Comparison of ENCODE assay signal across 8 cellular contexts in genomic region chr19:36245210-36246005, GRCh38. TPM values are rescaled to one million over a fixed set of nuclear protein-coding genes. Genes with fewer than 3 reads are reported as not detected.
A peak's percentile ranks its signal among the peaks of the same experiment; 100 is the strongest.
DNase-seq lines count a peak whose midpoint lies in the region; ATAC-seq and TF ChIP-seq lines count a peak whose summit lies in the region.

No MANE protein-coding gene starts in this region.

- peak overlapping the region; percentile 43 to 57 for H3K4me3 ChIP-seq in duodenal mucosa (ENCODE audit: low read depth in 1 of 2, low read length in 2 of 2)
- H3K4me3 ChIP-seq in lower lobe of right lung = peak overlapping the region; percentile 44

- peaks cover 3% of the 10 kb centered on the region for H3K36me3 Mint-ChIP-seq in type B pancreatic cell
- peaks cover 7% of the 10 kb centered on the region for H3K36me3 Mint-ChIP-seq in stimulated activated memory B cell treated with anti-CD40 and anti-IgM and Interleukin-4, amounts not matched to agents 10 μg/mL and 1 μg/mL and 100 μg/mL, for 72 hours

- H3K9ac ChIP-seq in duodenal mucosa (ENCODE audit: low read depth in 1 of 2, low read length in 2 of 2) = no peak overlapping the region

- H3K4me1 Mint-ChIP-seq in type B pancreatic cell (ENCODE audit: unreplicated experiment) = peaks cover 3% of the 10 kb centered on the region
- peaks cover 4% of the 10 kb centered on the region for H3K4me1 Mint-ChIP-seq in stimulated activated memory B cell treated with anti-CD40 and anti-IgM and Interleukin-4, amounts not matched to agents 10 μg/mL and 1 μg/mL and 100 μg/mL, for 72 hours

- ATAC-seq in lower lobe of right lung = peak; percentile 21 to 34
- no peak for ATAC-seq in stimulated activated memory B cell treated with anti-CD40 and anti-IgM and Interleukin-4, amounts not matched to agents 10 μg/mL and 1 μg/mL and 100 μg/mL, for 72 hours
- no peak for ATAC-seq in GM19463 (IDR thresholded peaks at IDR 0.05; ENCODE audit: unreplicated experiment)

- peaks cover 21 to 33% of the 10 kb centered on the region in 2 donors for H3K9me3 ChIP-seq in duodenal mucosa (ENCODE audit: control insufficient read depth in 1 of 2, low read length in 2 of 2)
- H3K9me3 ChIP-seq in lower lobe of right lung = peaks cover 22% of the 10 kb centered on the region

- no peak for TF ChIP-seq CTCF in lower lobe of right lung (IDR thresholded peaks at IDR 0.05)
- TF ChIP-seq CTCF in type B pancreatic cell (conservative IDR thresholded peaks at IDR 0.05) = peak; percentile 32

- intact Hi-C loops in lower lobe of right lung (cut with DNase I) = no loop called here

- H3K27ac Mint-ChIP-seq in type B pancreatic cell = no peak overlapping the region
- no peak overlapping the region for H3K27ac Mint-ChIP-seq in stimulated activated memory B cell treated with anti-CD40 and anti-IgM and Interleukin-4, amounts not matched to agents 10 μg/mL and 1 μg/mL and 100 μg/mL, for 72 hours

- no peaks in the 10 kb centered on the region for H3K4me1 ChIP-seq in duodenal mucosa (ENCODE audit: control insufficient read depth in 1 of 2, insufficient read depth in 2 of 2, low read length in 2 of 2)
- H3K4me1 ChIP-seq in lower lobe of right lung = no peaks in the 10 kb centered on the region

- peak overlapping the region; percentile 84 for H3K4me3 Mint-ChIP-seq in type B pancreatic cell
- no peak overlapping the region for H3K4me3 Mint-ChIP-seq in stimulated activated memory B cell treated with anti-CD40 and anti-IgM and Interleukin-4, amounts not matched to agents 10 μg/mL and 1 μg/mL and 100 μg/mL, for 72 hours

- H3K27ac ChIP-seq in duodenal mucosa (ENCODE audit: low read depth, low read length) (no peak overlapping the region), lower lobe of right lung (no peak overlapping the region)

- no peaks in the 10 kb centered on the region for H3K36me3 ChIP-seq in duodenal mucosa (ENCODE audit: control insufficient read depth in 1 of 2, insufficient read depth in 2 of 2, low read length in 2 of 2)
- H3K36me3 ChIP-seq in lower lobe of right lung = no peaks in the 10 kb centered on the region

- DNase-seq in NCI-H1417 (lab: John Stamatoyannopoulos, UW) = peak; percentile 26 to 55 (median 50)
- DNase-seq in NCI-H1417 treated with DMSO at 0.1 percent for 48 hours (lab: John Stamatoyannopoulos, UW) = no peak
- DNase-seq in lower lobe of right lung = no peak
- DNase-seq in type B pancreatic cell (ENCODE audit: extremely low spot score, unreplicated experiment) = no peak
- DNase-seq in stimulated activated CD4-positive, alpha-beta T cell treated with anti-CD3 and anti-CD28 coated beads, Interleukin-1b, Interleukin-23, amount 100 ng/mL, for 48 hours = no peak

- H3K9me3 Mint-ChIP-seq in type B pancreatic cell = no peaks in the 10 kb centered on the region
- peaks cover 11% of the 10 kb centered on the region for H3K9me3 Mint-ChIP-seq in stimulated activated memory B cell treated with anti-CD40 and anti-IgM and Interleukin-4, amounts not matched to agents 10 μg/mL and 1 μg/mL and 100 μg/mL, for 72 hours

- H3K27me3 ChIP-seq in duodenal mucosa (ENCODE audit: control insufficient read depth in 1 of 2, insufficient read depth in 2 of 2, low read length in 2 of 2) (no peaks in the 10 kb centered on the region), lower lobe of right lung (ENCODE audit: low read depth) (no peaks in the 10 kb centered on the region)

- peaks cover 22% of the 10 kb centered on the region for H3K27me3 Mint-ChIP-seq in type B pancreatic cell
- peaks cover 15% of the 10 kb centered on the region for H3K27me3 Mint-ChIP-seq in stimulated activated memory B cell treated with anti-CD40 and anti-IgM and Interleukin-4, amounts not matched to agents 10 μg/mL and 1 μg/mL and 100 μg/mL, for 72 hours

RNA-seq across cellular contexts. Expression of gene ZNF146, which starts 30.5 kb away (rescaled TPM):
- total RNA-seq in lower lobe of right lung (37.3 TPM), type B pancreatic cell (ENCODE audit: low replicate concordance) (92.6 and 110 TPM in 2 replicates)

RNA-seq across cellular contexts. Expression of gene ZNF565, which starts 30.9 kb away (rescaled TPM):
- 3.7 TPM for total RNA-seq in lower lobe of right lung
- total RNA-seq in type B pancreatic cell (ENCODE audit: low replicate concordance) = 5.6 and 6.8 TPM in 2 replicates

Comparison
In these comparisons a context has a peak if more than half of its experiments do, and no peak if none do; other contexts are left out.
1. DNase-seq: peak in NCI-H1417 (3 of 3); none in NCI-H1417 treated with DMSO at 0.1 percent for 48 hours (single experiment), lower lobe of right lung (single experiment), type B pancreatic cell (single experiment) and stimulated activated CD4-positive, alpha-beta T cell treated with anti-CD3 and anti-CD28 coated beads, Interleukin-1b, Interleukin-23, amount 100 ng/mL, for 48 hours (single experiment).
2. ATAC-seq: peak in lower lobe of right lung (2 of 2); none in stimulated activated memory B cell treated with anti-CD40 and anti-IgM and Interleukin-4, amounts not matched to agents 10 μg/mL and 1 μg/mL and 100 μg/mL, for 72 hours (single experiment) and GM19463 (single experiment).